ENCODE assay signal across 3 cellular contexts in the genomic region with DNA sequence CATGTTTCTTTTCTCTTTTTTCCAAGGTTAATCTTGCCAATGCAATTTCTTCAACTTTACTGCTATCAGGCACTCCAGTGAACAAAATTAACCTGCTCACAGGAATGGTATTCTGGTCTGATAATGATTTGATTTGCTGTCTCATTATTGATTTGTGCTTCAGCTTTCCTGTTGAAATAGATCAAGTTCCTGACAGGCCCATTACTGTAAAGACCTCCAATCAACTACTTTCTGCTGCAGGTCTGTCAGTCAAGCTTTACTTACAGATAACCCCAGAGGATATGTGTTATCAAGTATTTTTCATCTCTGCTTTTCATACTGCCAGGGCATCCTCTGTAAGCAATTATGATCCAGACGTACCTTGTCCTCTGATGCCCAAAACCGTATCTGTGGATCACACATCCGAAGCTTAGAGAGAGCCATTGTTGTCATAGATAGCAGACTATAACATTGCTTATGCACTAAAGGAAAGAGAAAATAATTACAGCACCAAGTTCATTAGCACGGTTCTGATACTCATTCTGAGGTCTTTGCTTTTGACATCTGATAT.
A peak's percentile ranks its signal among the peaks of the same experiment; 100 is the strongest.
TF ChIP-seq lines count a peak whose summit lies in the region.

No MANE protein-coding gene starts in this region.

TF ChIP-seq in SK-N-SH, 30 proteins besides CTCF, POLR2A, EP300 and RAD21:
- TF ChIP-seq TEAD4 (IDR thresholded peaks at IDR 0.05; ENCODE audit: borderline replicate concordance, insufficient read depth) (no peak), RFX5 (IDR thresholded peaks at IDR 0.05; ENCODE audit: low read length) (no peak), GATA2 (CRISPR knock-in tag; IDR thresholded peaks at IDR 0.05) (peak; percentile 81), TAF1 (IDR thresholded peaks at IDR 0.05; ENCODE audit: borderline replicate concordance, low read depth, low read length) (no peak)

TF ChIP-seq in SK-N-SH treated with all-trans-retinoic acid at 6 μM for 48 hours, 23 proteins besides CTCF, POLR2A, EP300 and RAD21:
- no peak for TF ChIP-seq ESRRG (CRISPR knock-in tag; IDR thresholded peaks at IDR 0.05)
- TF ChIP-seq OSR1 (CRISPR knock-in tag; IDR thresholded peaks at IDR 0.05): no peak
- TF ChIP-seq ARNTL (CRISPR knock-in tag; IDR thresholded peaks at IDR 0.05; ENCODE audit: borderline replicate concordance, low read depth): no peak

TF ChIP-seq in neural cell, 6 proteins besides CTCF, POLR2A, EP300 and RAD21:
- TF ChIP-seq TAF1 (IDR thresholded peaks at IDR 0.05; ENCODE audit: low read depth) (no peak), MXI1 (conservative IDR thresholded peaks at IDR 0.05; ENCODE audit: poor library complexity, severe bottlenecking) (no peak), SMC3 (conservative IDR thresholded peaks at IDR 0.05; ENCODE audit: poor library complexity) (peak; percentile 35), POLR2AphosphoS5 (IDR thresholded peaks at IDR 0.05) (peak; percentile 98), EZH2 (IDR thresholded peaks at IDR 0.05; ENCODE audit: borderline replicate concordance, insufficient read depth, low read length, poor library complexity, severe bottlenecking) (no peak)
- TF ChIP-seq, protein P1, sequence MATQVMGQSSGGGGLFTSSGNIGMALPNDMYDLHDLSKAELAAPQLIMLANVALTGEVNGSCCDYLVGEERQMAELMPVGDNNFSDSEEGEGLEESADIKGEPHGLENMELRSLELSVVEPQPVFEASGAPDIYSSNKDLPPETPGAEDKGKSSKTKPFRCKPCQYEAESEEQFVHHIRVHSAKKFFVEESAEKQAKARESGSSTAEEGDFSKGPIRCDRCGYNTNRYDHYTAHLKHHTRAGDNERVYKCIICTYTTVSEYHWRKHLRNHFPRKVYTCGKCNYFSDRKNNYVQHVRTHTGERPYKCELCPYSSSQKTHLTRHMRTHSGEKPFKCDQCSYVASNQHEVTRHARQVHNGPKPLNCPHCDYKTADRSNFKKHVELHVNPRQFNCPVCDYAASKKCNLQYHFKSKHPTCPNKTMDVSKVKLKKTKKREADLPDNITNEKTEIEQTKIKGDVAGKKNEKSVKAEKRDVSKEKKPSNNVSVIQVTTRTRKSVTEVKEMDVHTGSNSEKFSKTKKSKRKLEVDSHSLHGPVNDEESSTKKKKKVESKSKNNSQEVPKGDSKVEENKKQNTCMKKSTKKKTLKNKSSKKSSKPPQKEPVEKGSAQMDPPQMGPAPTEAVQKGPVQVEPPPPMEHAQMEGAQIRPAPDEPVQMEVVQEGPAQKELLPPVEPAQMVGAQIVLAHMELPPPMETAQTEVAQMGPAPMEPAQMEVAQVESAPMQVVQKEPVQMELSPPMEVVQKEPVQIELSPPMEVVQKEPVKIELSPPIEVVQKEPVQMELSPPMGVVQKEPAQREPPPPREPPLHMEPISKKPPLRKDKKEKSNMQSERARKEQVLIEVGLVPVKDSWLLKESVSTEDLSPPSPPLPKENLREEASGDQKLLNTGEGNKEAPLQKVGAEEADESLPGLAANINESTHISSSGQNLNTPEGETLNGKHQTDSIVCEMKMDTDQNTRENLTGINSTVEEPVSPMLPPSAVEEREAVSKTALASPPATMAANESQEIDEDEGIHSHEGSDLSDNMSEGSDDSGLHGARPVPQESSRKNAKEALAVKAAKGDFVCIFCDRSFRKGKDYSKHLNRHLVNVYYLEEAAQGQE (IDR thresholded peaks at IDR 0.05; ENCODE audit: borderline replicate concordance): peak; percentile 92
